Comparison of ENCODE assay signal across 17 cellular contexts in genomic region chr18:44852216-44852615, GRCh38.
DNase-seq lines count a peak whose midpoint lies in the region; ATAC-seq and TF ChIP-seq lines count a peak whose summit lies in the region.
"Had no signal": no experiment of that assay in that cellular context is flagged by ENCODE, and none has a peak within 500 bp of the region (broad histone marks: within the 10 kb centered on the region; RNA-seq: fewer than 3 reads in every experiment).

No MANE protein-coding gene starts in this region.

- no peak for TF ChIP-seq CTCF in brain (conservative IDR thresholded peaks at IDR 0.05)
- no peak for TF ChIP-seq CTCF in psoas muscle (IDR thresholded peaks at IDR 0.05)

- peaks cover 40% of the 10 kb centered on the region for H3K36me3 Mint-ChIP-seq in brain

- no peaks in the 10 kb centered on the region for H3K27me3 Mint-ChIP-seq in brain
- H3K27me3 Mint-ChIP-seq: CD4-positive, alpha-beta T cell; IgD-negative memory B cell had no signal

- 42 to 60% (median 53%) methylated on average over 4 of the region's 4 CpGs for WGBS in psoas muscle, 3 donors

- H3K4me1 ChIP-seq in psoas muscle: peaks cover 38% of the 10 kb centered on the region

- H3K9me3 ChIP-seq in psoas muscle: no peaks in the 10 kb centered on the region

- no peaks in the 10 kb centered on the region for H3K27me3 ChIP-seq in psoas muscle (ENCODE audit: insufficient read depth in 3 of 3, low read length in 2 of 3)

- no peak overlapping the region for H3K4me3 Mint-ChIP-seq in brain
- H3K4me3 Mint-ChIP-seq: CD4-positive, alpha-beta T cell had no signal

- H3K27ac Mint-ChIP-seq in brain: peak overlapping the region; percentile 36 to 94 (median 53)
- H3K27ac Mint-ChIP-seq: CD4-positive, alpha-beta T cell had no signal

- ATAC-seq in psoas muscle (no peak), HG03280 (IDR thresholded peaks at IDR 0.05; ENCODE audit: unreplicated experiment) (no peak)
- ATAC-seq: HCT116 had no signal

- no peak overlapping the region for H3K4me3 ChIP-seq in psoas muscle

- peak; percentile 35 for DNase-seq in NCI-H1092 (lab: John Stamatoyannopoulos, UW)
- no peak for DNase-seq in NCI-H1092 treated with DMSO at 0.1 percent for 48 hours (lab: John Stamatoyannopoulos, UW)
- no peak for DNase-seq in psoas muscle
- DNase-seq in EL: no peak
- no peak for DNase-seq in pons (ENCODE audit: low spot score)
- DNase-seq: 8988T; ACHN; CD4-positive, alpha-beta T cell; COR-L47; NCI-H1930; NCI-H2107; NCI-H526 had no signal

- H3K36me3 ChIP-seq in psoas muscle (ENCODE audit: insufficient read depth in 1 of 2, low read depth in 1 of 2): no peaks in the 10 kb centered on the region

- intact Hi-C loops in psoas muscle (cut with DNase I): no loop called here

- peaks cover 76% of the 10 kb centered on the region for H3K4me1 Mint-ChIP-seq in brain

- H3K9me3 Mint-ChIP-seq in brain: peaks cover 0 to 8% (median 0%) of the 10 kb centered on the region in 5 experiments
- H3K9me3 Mint-ChIP-seq: CD4-positive, alpha-beta T cell; IgD-negative memory B cell had no signal

- H3K27ac ChIP-seq in psoas muscle: peak overlapping the region; percentile 78
- H3K27ac ChIP-seq: HL-60 had no signal
